In genomic region chr9:125360621-125361020, GRCh38 we compare ENCODE assay signal across 21 cellular contexts.
DNase-seq lines count a peak whose midpoint lies in the region; ATAC-seq and TF ChIP-seq lines count a peak whose summit lies in the region.
"Had no signal": no experiment of that assay in that cellular context is flagged by ENCODE, and none has a peak within 500 bp of the region (broad histone marks: within the 10 kb centered on the region; RNA-seq: fewer than 3 reads in every experiment).

No MANE protein-coding gene starts in this region.

- no peaks in the 10 kb centered on the region for H3K9me3 ChIP-seq in KOPT-K1 (ENCODE audit: insufficient read depth, low read length, poor library complexity, severe bottlenecking)
- H3K9me3 ChIP-seq in endodermal cell (ENCODE audit: control insufficient read depth, low read length), result no peaks in the 10 kb centered on the region
- H3K9me3 ChIP-seq in right cardiac atrium (ENCODE audit: control insufficient read depth, low read length), result no peaks in the 10 kb centered on the region
- H3K9me3 ChIP-seq: MG63, SJSA1 had no signal

- ATAC-seq in right cardiac atrium (no peak), GM18498 (IDR thresholded peaks at IDR 0.05; ENCODE audit: unreplicated experiment) (no peak), GM18861 (IDR thresholded peaks at IDR 0.05; ENCODE audit: unreplicated experiment) (no peak)
- ATAC-seq: Right ventricle myocardium inferior had no signal

- intact Hi-C loops in right cardiac atrium (cut with DNase I), result no loop called here

- no peak overlapping the region for H3K4me3 Mint-ChIP-seq in activated CD4-positive, alpha-beta T cell treated with anti-CD3 and anti-CD28 coated beads, Interleukin-2, amount 10 ng/mL, durations not matched to agents 7 days and 5 days
- H3K4me3 Mint-ChIP-seq in endodermal cell, result no peak overlapping the region
- H3K4me3 Mint-ChIP-seq: CD4-positive, CD25-positive, alpha-beta regulatory T cell had no signal

- H3K4me3 ChIP-seq in GM12865 (ENCODE audit: low read depth, low read length), result no peak overlapping the region
- H3K4me3 ChIP-seq in endodermal cell (ENCODE audit: low read length), result no peak overlapping the region
- H3K4me3 ChIP-seq in right cardiac atrium (ENCODE audit: low read length), result no peak overlapping the region
- H3K4me3 ChIP-seq: MG63, SJSA1 had no signal

- no peak overlapping the region for H3K9ac ChIP-seq in endodermal cell (ENCODE audit: extremely low read depth, low read length, poor library complexity, severe bottlenecking)

- WGBS in endodermal cell (ENCODE audit: insufficient coverage in 1 of 2, insufficient read length in 1 of 2), 2 experiments, result 99 to 100% methylated on average over 4 of the region's 4 CpGs
- 88% methylated on average over 4 of the region's 4 CpGs for WGBS in right cardiac atrium

- POLR2A ChIA-PET in activated CD4-positive, alpha-beta T cell treated with anti-CD3 and anti-CD28 coated beads, Interleukin-2, amount 10 ng/mL, durations not matched to agents 7 days and 5 days (lab: Charles Lee), result no interaction called here

- no peak for DNase-seq in activated CD4-positive, alpha-beta T cell treated with anti-CD3 and anti-CD28 coated beads, Interleukin-2, amount 10 ng/mL, durations not matched to agents 7 days and 5 days
- no peak for DNase-seq in activated CD4-positive, alpha-beta T cell treated with anti-CD3 and anti-CD28 coated beads for 1 hour
- DNase-seq in GM12865 (ENCODE audit: low read depth) (peak; percentile 16), endodermal cell (no peak), right cardiac atrium (no peak)
- DNase-seq: COR-L47, DND-41, IMR-90, Kasumi-1, MG63, NCI-H1417, NCI-H1694 treated with DMSO at 0.1 percent for 48 hours, NCI-H2107, NCI-H345, NCI-H82 had no signal

- no peaks in the 10 kb centered on the region for H3K9me3 Mint-ChIP-seq in activated CD4-positive, alpha-beta T cell treated with anti-CD3 and anti-CD28 coated beads, Interleukin-2, amount 10 ng/mL, durations not matched to agents 7 days and 5 days
- H3K9me3 Mint-ChIP-seq in endodermal cell, result no peaks in the 10 kb centered on the region
- H3K9me3 Mint-ChIP-seq: CD4-positive, CD25-positive, alpha-beta regulatory T cell had no signal

- peaks cover 67% of the 10 kb centered on the region for H3K36me3 ChIP-seq in KOPT-K1 (ENCODE audit: insufficient read depth, low read length)
- H3K36me3 ChIP-seq in endodermal cell (ENCODE audit: control insufficient read depth, insufficient read depth, low read length), result peaks cover 69% of the 10 kb centered on the region

- no peaks in the 10 kb centered on the region for H3K27me3 Mint-ChIP-seq in activated CD4-positive, alpha-beta T cell treated with anti-CD3 and anti-CD28 coated beads, Interleukin-2, amount 10 ng/mL, durations not matched to agents 7 days and 5 days
- no peaks in the 10 kb centered on the region for H3K27me3 Mint-ChIP-seq in endodermal cell (ENCODE audit: insufficient read depth)
- H3K27me3 Mint-ChIP-seq: CD4-positive, CD25-positive, alpha-beta regulatory T cell had no signal

- H3K4me1 Mint-ChIP-seq in activated CD4-positive, alpha-beta T cell treated with anti-CD3 and anti-CD28 coated beads, Interleukin-2, amount 10 ng/mL, durations not matched to agents 7 days and 5 days, result peaks cover 15% of the 10 kb centered on the region
- no peaks in the 10 kb centered on the region for H3K4me1 Mint-ChIP-seq in endodermal cell

- TF ChIP-seq CTCF in GM12865 (IDR thresholded peaks at IDR 0.05; ENCODE audit: insufficient read depth, low read depth, low read length, missing control alignments) (no peak), endodermal cell (conservative IDR thresholded peaks at IDR 0.05) (no peak)

- H3K27ac ChIP-seq in KOPT-K1 (ENCODE audit: low read depth, low read length, poor library complexity, severe bottlenecking), result peak overlapping the region; percentile 58
- H3K27ac ChIP-seq in endodermal cell (ENCODE audit: low read depth, low read length), result no peak overlapping the region
- H3K27ac ChIP-seq in right cardiac atrium (ENCODE audit: low read length), result no peak overlapping the region
- H3K27ac ChIP-seq: SJSA1 had no signal

- H3K27me3 ChIP-seq in endodermal cell (ENCODE audit: control insufficient read depth, insufficient read depth, low read length, poor library complexity, severe bottlenecking), result no peaks in the 10 kb centered on the region
- no peaks in the 10 kb centered on the region for H3K27me3 ChIP-seq in right cardiac atrium (ENCODE audit: control insufficient read depth, insufficient read depth)
- H3K27me3 ChIP-seq: MG63, SJSA1 had no signal

- H3K27ac Mint-ChIP-seq in activated CD4-positive, alpha-beta T cell treated with anti-CD3 and anti-CD28 coated beads, Interleukin-2, amount 10 ng/mL, durations not matched to agents 7 days and 5 days, result peak overlapping the region; percentile 5
- peak overlapping the region; percentile 66 for H3K27ac Mint-ChIP-seq in endodermal cell

- CTCF ChIA-PET in activated CD4-positive, alpha-beta T cell treated with anti-CD3 and anti-CD28 coated beads, Interleukin-2, amount 10 ng/mL, durations not matched to agents 7 days and 5 days (lab: Charles Lee), result no interaction called here

- H3K36me3 Mint-ChIP-seq in activated CD4-positive, alpha-beta T cell treated with anti-CD3 and anti-CD28 coated beads, Interleukin-2, amount 10 ng/mL, durations not matched to agents 7 days and 5 days (ENCODE audit: low read depth), result peaks cover 40% of the 10 kb centered on the region
- peaks cover 49% of the 10 kb centered on the region for H3K36me3 Mint-ChIP-seq in endodermal cell (ENCODE audit: low read depth)

- no peaks in the 10 kb centered on the region for H3K4me1 ChIP-seq in endodermal cell (ENCODE audit: control insufficient read depth, insufficient read depth, low read length)
- H3K4me1 ChIP-seq in right cardiac atrium (ENCODE audit: control insufficient read depth, insufficient read depth, low read length), result no peaks in the 10 kb centered on the region
- H3K4me1 ChIP-seq: SJSA1 had no signal
